ENCODE assay signal across 1 cellular context in genomic region chr6:43436577-43437282, GRCh38.
TF ChIP-seq lines count a peak whose summit lies in the region.

No MANE protein-coding gene starts in this region.

TF ChIP-seq in HepG2, 621 proteins besides CTCF, POLR2A, EP300 and RAD21 (continued from another document and continues in another):
- peak; percentile 50; the same call in 1 of the 2 replicates for TF ChIP-seq DPF2 (CRISPR knock-in tag; IDR thresholded peaks at IDR 0.05; ENCODE audit: borderline replicate concordance, low read depth)
- TF ChIP-seq ZNF574 (CRISPR knock-in tag; IDR thresholded peaks at IDR 0.05): 0 out of 2 replicates have a peak, but pooled peaks have one; percentile 57
- no peak for TF ChIP-seq NFKB2 (CRISPR knock-in tag; IDR thresholded peaks at IDR 0.05; ENCODE audit: borderline replicate concordance)
- TF ChIP-seq IRF2 (CRISPR knock-in tag; IDR thresholded peaks at IDR 0.05): peak; percentile 59; the same call in 1 of the 2 replicates
- TF ChIP-seq IRX3 (CRISPR knock-in tag; IDR thresholded peaks at IDR 0.05; ENCODE audit: borderline replicate concordance, low read depth): 0 out of 2 replicates have a peak, but pooled peaks have one; percentile 58
- no peak for TF ChIP-seq KLF13 (CRISPR knock-in tag; IDR thresholded peaks at IDR 0.05)
- no peak for TF ChIP-seq NRL (CRISPR knock-in tag; IDR thresholded peaks at IDR 0.05; ENCODE audit: borderline replicate concordance)
- no peak for TF ChIP-seq ZHX1 (CRISPR knock-in tag; IDR thresholded peaks at IDR 0.05; ENCODE audit: low read depth)
- 0 out of 2 replicates have a peak, but pooled peaks have one; percentile 22 for TF ChIP-seq THAP7 (CRISPR knock-in tag; IDR thresholded peaks at IDR 0.05)
- TF ChIP-seq REL (CRISPR knock-in tag; conservative IDR thresholded peaks at IDR 0.05): no peak
- peak; percentile 67; the same call in 1 of the 2 replicates for TF ChIP-seq RFXAP (CRISPR knock-in tag; IDR thresholded peaks at IDR 0.05; ENCODE audit: borderline replicate concordance)
- TF ChIP-seq ZNF607 (CRISPR knock-in tag; IDR thresholded peaks at IDR 0.05; ENCODE audit: borderline replicate concordance): no peak
- no peak for TF ChIP-seq TCF12 (IDR thresholded peaks at IDR 0.05)
- TF ChIP-seq TCF12 (CRISPR knock-in tag; IDR thresholded peaks at IDR 0.05): no peak
- TF ChIP-seq ZBTB4 (CRISPR knock-in tag; IDR thresholded peaks at IDR 0.05; ENCODE audit: borderline replicate concordance): 0 out of 2 replicates have a peak, but pooled peaks have one; percentile 20
- no peak for TF ChIP-seq ZNF543 (CRISPR knock-in tag; IDR thresholded peaks at IDR 0.05)
- TF ChIP-seq ZNF713 (CRISPR knock-in tag; IDR thresholded peaks at IDR 0.05): no peak
- peak; percentile 52; the same call in 1 of the 2 replicates for TF ChIP-seq ZFY (CRISPR knock-in tag; IDR thresholded peaks at IDR 0.05)
- no peak for TF ChIP-seq ZNF225 (CRISPR knock-in tag; IDR thresholded peaks at IDR 0.05)
- peak; percentile 50; the same call in 1 of the 2 replicates for TF ChIP-seq ZMYM2 (CRISPR knock-in tag; IDR thresholded peaks at IDR 0.05)
- TF ChIP-seq ZNF740 (CRISPR knock-in tag; IDR thresholded peaks at IDR 0.05): 0 out of 2 replicates have a peak, but pooled peaks have one; percentile 55
- no peak for TF ChIP-seq IKZF4 (CRISPR knock-in tag; IDR thresholded peaks at IDR 0.05; ENCODE audit: borderline replicate concordance, low read depth, not compliant biosample characterization)
- TF ChIP-seq ATM (IDR thresholded peaks at IDR 0.05; ENCODE audit: borderline replicate concordance): no peak
- no peak for TF ChIP-seq ZNF451 (CRISPR knock-in tag; IDR thresholded peaks at IDR 0.05)
- no peak for TF ChIP-seq ZSCAN21 (CRISPR knock-in tag; IDR thresholded peaks at IDR 0.05; ENCODE audit: borderline replicate concordance)
- no peak for TF ChIP-seq GPN1 (CRISPR knock-in tag; IDR thresholded peaks at IDR 0.05; ENCODE audit: borderline replicate concordance)
- no peak for TF ChIP-seq RFX3 (CRISPR knock-in tag; IDR thresholded peaks at IDR 0.05)
- peak; percentile 89 for TF ChIP-seq TBX2 (CRISPR knock-in tag; IDR thresholded peaks at IDR 0.05; ENCODE audit: borderline replicate concordance)
- TF ChIP-seq ZNF781 (CRISPR knock-in tag; IDR thresholded peaks at IDR 0.05; ENCODE audit: borderline replicate concordance, not compliant biosample characterization): no peak
- peak; percentile 94 for TF ChIP-seq GFI1 (CRISPR knock-in tag; IDR thresholded peaks at IDR 0.05; ENCODE audit: borderline replicate concordance)
- TF ChIP-seq THYN1 (CRISPR knock-in tag; IDR thresholded peaks at IDR 0.05; ENCODE audit: borderline replicate concordance, low read depth): no peak
- TF ChIP-seq MAZ (IDR thresholded peaks at IDR 0.05; ENCODE audit: borderline replicate concordance, low read depth, low read length): no peak
- TF ChIP-seq MAZ (CRISPR knock-in tag; IDR thresholded peaks at IDR 0.05; ENCODE audit: low read depth): 0 out of 2 replicates have a peak, but pooled peaks have one; percentile 40
- no peak for TF ChIP-seq ZBTB39 (CRISPR knock-in tag; IDR thresholded peaks at IDR 0.05)
- no peak for TF ChIP-seq CHD2 (IDR thresholded peaks at IDR 0.05; ENCODE audit: low read depth, low read length)
- no peak for TF ChIP-seq CREB1 (IDR thresholded peaks at IDR 0.05)
- TF ChIP-seq CREB1 (CRISPR knock-in tag; IDR thresholded peaks at IDR 0.05): peak; percentile 44
- TF ChIP-seq ZNF577 (CRISPR knock-in tag; IDR thresholded peaks at IDR 0.05; ENCODE audit: borderline replicate concordance, low read depth): no peak
- peak; percentile 32; the same call in 1 of the 2 replicates for TF ChIP-seq ELF1 (CRISPR knock-in tag; IDR thresholded peaks at IDR 0.05)
- TF ChIP-seq REXO4 (CRISPR knock-in tag; IDR thresholded peaks at IDR 0.05; ENCODE audit: borderline replicate concordance): no peak
- TF ChIP-seq ZNF317 (CRISPR knock-in tag; IDR thresholded peaks at IDR 0.05): no peak
- TF ChIP-seq DMAP1 (CRISPR knock-in tag; IDR thresholded peaks at IDR 0.05): no peak
- no peak for TF ChIP-seq NFE2 (CRISPR knock-in tag; IDR thresholded peaks at IDR 0.05)
- TF ChIP-seq MAX (IDR thresholded peaks at IDR 0.05): peak; percentile 72
- 0 out of 2 replicates have a peak, but pooled peaks have one; percentile 26 for TF ChIP-seq ZBTB25 (CRISPR knock-in tag; IDR thresholded peaks at IDR 0.05)
- TF ChIP-seq RFXANK (CRISPR knock-in tag; IDR thresholded peaks at IDR 0.05): no peak
- no peak for TF ChIP-seq ZNF747 (CRISPR knock-in tag; IDR thresholded peaks at IDR 0.05; ENCODE audit: borderline replicate concordance)
- no peak for TF ChIP-seq HNRNPLL (IDR thresholded peaks at IDR 0.05; ENCODE audit: low read depth, low read length, poor library complexity, severe bottlenecking)
- TF ChIP-seq ZNF350 (CRISPR knock-in tag; IDR thresholded peaks at IDR 0.05; ENCODE audit: borderline replicate concordance, low read depth): no peak; the same call in 1 of the 2 replicates
- no peak for TF ChIP-seq KDM1A (CRISPR knock-in tag; IDR thresholded peaks at IDR 0.05)
- TF ChIP-seq ZNF670 (CRISPR knock-in tag; IDR thresholded peaks at IDR 0.05; ENCODE audit: borderline replicate concordance): no peak
- 0 out of 2 replicates have a peak, but pooled peaks have one; percentile 83 for TF ChIP-seq GTF2F1 (IDR thresholded peaks at IDR 0.05; ENCODE audit: low read length)
- TF ChIP-seq PCBP2 (optimal IDR thresholded peaks at IDR 0.05; ENCODE audit: low read depth, low read length, poor library complexity, severe bottlenecking): no peak
- no peak for TF ChIP-seq GLMP (CRISPR knock-in tag; IDR thresholded peaks at IDR 0.05; ENCODE audit: borderline replicate concordance)
- peak; percentile 82; the same call in 1 of the 2 replicates for TF ChIP-seq IRF9 (CRISPR knock-in tag; IDR thresholded peaks at IDR 0.05; ENCODE audit: borderline replicate concordance)
